In genomic region chr1:160261878-160262794, GRCh38 we compare ENCODE assay signal across 1 cellular context.
TF ChIP-seq lines count a peak whose summit lies in the region.

DCAF8 (minus strand) TSS chr1:160262549; CDS start chr1:160244008, 18,541 bp downstream.

TF ChIP-seq in HepG2, 621 proteins besides CTCF, POLR2A, EP300 and RAD21 (continued from another document and continues in another):
- TF ChIP-seq, protein P1, sequence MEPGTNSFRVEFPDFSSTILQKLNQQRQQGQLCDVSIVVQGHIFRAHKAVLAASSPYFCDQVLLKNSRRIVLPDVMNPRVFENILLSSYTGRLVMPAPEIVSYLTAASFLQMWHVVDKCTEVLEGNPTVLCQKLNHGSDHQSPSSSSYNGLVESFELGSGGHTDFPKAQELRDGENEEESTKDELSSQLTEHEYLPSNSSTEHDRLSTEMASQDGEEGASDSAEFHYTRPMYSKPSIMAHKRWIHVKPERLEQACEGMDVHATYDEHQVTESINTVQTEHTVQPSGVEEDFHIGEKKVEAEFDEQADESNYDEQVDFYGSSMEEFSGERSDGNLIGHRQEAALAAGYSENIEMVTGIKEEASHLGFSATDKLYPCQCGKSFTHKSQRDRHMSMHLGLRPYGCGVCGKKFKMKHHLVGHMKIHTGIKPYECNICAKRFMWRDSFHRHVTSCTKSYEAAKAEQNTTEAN (CRISPR knock-in tag; conservative IDR thresholded peaks at IDR 0.05) = no peak
- TF ChIP-seq SNAPC2 (CRISPR knock-in tag; IDR thresholded peaks at IDR 0.05) (peak; percentile 22; the same call in 1 of the 2 replicates), ZNF576 (CRISPR knock-in tag; IDR thresholded peaks at IDR 0.05) (no peak), SIN3A (IDR thresholded peaks at IDR 0.05; ENCODE audit: borderline replicate concordance, low read depth, low read length) (0 out of 2 replicates have a peak, but pooled peaks have one; percentile 42), NFKBIZ (CRISPR knock-in tag; IDR thresholded peaks at IDR 0.05) (no peak), RFXANK (CRISPR knock-in tag; IDR thresholded peaks at IDR 0.05) (0 out of 2 replicates have a peak, but pooled peaks have one; percentile 44), ZFP36L2 (CRISPR knock-in tag; IDR thresholded peaks at IDR 0.05) (no peak), ISL2 (CRISPR knock-in tag; IDR thresholded peaks at IDR 0.05) (peak; percentile 66), HINFP (CRISPR knock-in tag; IDR thresholded peaks at IDR 0.05; ENCODE audit: low read depth) (no peak), NR2C2 (CRISPR knock-in tag; IDR thresholded peaks at IDR 0.05; ENCODE audit: borderline replicate concordance) (peak; percentile 69), CCDC6 (CRISPR knock-in tag; IDR thresholded peaks at IDR 0.05) (peak; percentile 79; the same call in 1 of the 2 replicates), GLMP (CRISPR knock-in tag; IDR thresholded peaks at IDR 0.05; ENCODE audit: borderline replicate concordance) (no peak), CERS6 (CRISPR knock-in tag; IDR thresholded peaks at IDR 0.05) (no peak), ZNF790 (CRISPR knock-in tag; IDR thresholded peaks at IDR 0.05; ENCODE audit: borderline replicate concordance) (peak; percentile 89; the same call in 1 of the 2 replicates), FOXP4 (CRISPR knock-in tag; IDR thresholded peaks at IDR 0.05) (peak; percentile 49; the same call in 1 of the 2 replicates), DNMT1 (CRISPR knock-in tag; IDR thresholded peaks at IDR 0.05) (0 out of 2 replicates have a peak, but pooled peaks have one; percentile 64), ZNF841 (CRISPR knock-in tag; IDR thresholded peaks at IDR 0.05; ENCODE audit: borderline replicate concordance) (no peak), HMGA1 (CRISPR knock-in tag; conservative IDR thresholded peaks at IDR 0.05) (no peak), ARHGAP35 (CRISPR knock-in tag; IDR thresholded peaks at IDR 0.05; ENCODE audit: borderline replicate concordance) (no peak; the same call in 1 of the 2 replicates), MAFG (CRISPR knock-in tag; IDR thresholded peaks at IDR 0.05) (no peak), HMG20A (CRISPR knock-in tag; IDR thresholded peaks at IDR 0.05; ENCODE audit: borderline replicate concordance) (no peak), ZNF773 (CRISPR knock-in tag; IDR thresholded peaks at IDR 0.05; ENCODE audit: borderline replicate concordance) (no peak), FOXA3 (CRISPR knock-in tag; IDR thresholded peaks at IDR 0.05) (peak; percentile 63), ZNF598 (CRISPR knock-in tag; IDR thresholded peaks at IDR 0.05; ENCODE audit: borderline replicate concordance) (no peak; the same call in 1 of the 2 replicates), PHB2 (IDR thresholded peaks at IDR 0.05; ENCODE audit: partially characterized antibody) (no peak), ZNF335 (CRISPR knock-in tag; IDR thresholded peaks at IDR 0.05) (no peak), ZNF121 (CRISPR knock-in tag; IDR thresholded peaks at IDR 0.05) (peak; percentile 25; the same call in 1 of the 2 replicates), NR2F2 (IDR thresholded peaks at IDR 0.05; ENCODE audit: borderline replicate concordance, low read depth) (no peak; the same call in 1 of the 2 replicates), KDM4B (CRISPR knock-in tag; IDR thresholded peaks at IDR 0.05) (peak; percentile 90), MYC (CRISPR knock-in tag; IDR thresholded peaks at IDR 0.05; ENCODE audit: borderline replicate concordance) (peak; percentile 82; the same call in 1 of the 2 replicates), TFDP2 (CRISPR knock-in tag; IDR thresholded peaks at IDR 0.05) (peak; percentile 67), ATF7-NPFF (CRISPR knock-in tag; IDR thresholded peaks at IDR 0.05; ENCODE audit: low read depth) (peak; percentile 74), ZNF30 (CRISPR knock-in tag; IDR thresholded peaks at IDR 0.05) (peak; percentile 89), GPN1 (CRISPR knock-in tag; IDR thresholded peaks at IDR 0.05; ENCODE audit: borderline replicate concordance) (no peak; the same call in 1 of the 2 replicates), EED (CRISPR knock-in tag; IDR thresholded peaks at IDR 0.05) (peak; percentile 63; the same call in 1 of the 2 replicates), HNRNPUL1 (IDR thresholded peaks at IDR 0.05; ENCODE audit: low read depth, low read length) (no peak), BHLHE40 (IDR thresholded peaks at IDR 0.05; ENCODE audit: low read length) (no peak), ZNF446 (CRISPR knock-in tag; IDR thresholded peaks at IDR 0.05) (peak; percentile 97), SSRP1 (CRISPR knock-in tag; IDR thresholded peaks at IDR 0.05) (no peak), PRDM10 (CRISPR knock-in tag; IDR thresholded peaks at IDR 0.05; ENCODE audit: low read depth) (no peak), PRPF4 (IDR thresholded peaks at IDR 0.05; ENCODE audit: low read depth, low read length, poor library complexity, severe bottlenecking) (no peak), ZFP36L1 (CRISPR knock-in tag; IDR thresholded peaks at IDR 0.05) (no peak), ZNF143 (CRISPR knock-in tag; IDR thresholded peaks at IDR 0.05) (no peak; the same call in 1 of the 2 replicates), NR1H2 (CRISPR knock-in tag; IDR thresholded peaks at IDR 0.05; ENCODE audit: borderline replicate concordance, low read depth) (no peak), KDM2A (CRISPR knock-in tag; IDR thresholded peaks at IDR 0.05; ENCODE audit: borderline replicate concordance, low read depth) (peak; percentile 94; the same call in 1 of the 2 replicates), ZNF652 (CRISPR knock-in tag; IDR thresholded peaks at IDR 0.05; ENCODE audit: borderline replicate concordance, low read depth) (no peak), POLR2AphosphoS2 (IDR thresholded peaks at IDR 0.05; ENCODE audit: low read depth, low read length) (no peak), CREB1 (IDR thresholded peaks at IDR 0.05) (0 out of 2 replicates have a peak, but pooled peaks have one; percentile 20), CREB1 (CRISPR knock-in tag; IDR thresholded peaks at IDR 0.05) (peak; percentile 32; the same call in 1 of the 2 replicates), MEIS1 (CRISPR knock-in tag; IDR thresholded peaks at IDR 0.05; ENCODE audit: borderline replicate concordance) (no peak; the same call in 1 of the 2 replicates), HNRNPL (IDR thresholded peaks at IDR 0.05; ENCODE audit: low read depth, low read length) (0 out of 2 replicates have a peak, but pooled peaks have one; percentile 63), SIX4 (CRISPR knock-in tag; IDR thresholded peaks at IDR 0.05) (peak; percentile 64; the same call in 1 of the 2 replicates), POGZ (CRISPR knock-in tag; IDR thresholded peaks at IDR 0.05) (peak; percentile 85), ZBTB7B (CRISPR knock-in tag; IDR thresholded peaks at IDR 0.05) (no peak), ZNF546 (CRISPR knock-in tag; conservative IDR thresholded peaks at IDR 0.05) (peak; percentile 75; the same call in 1 of the 2 replicates)
- TF ChIP-seq, protein P2, sequence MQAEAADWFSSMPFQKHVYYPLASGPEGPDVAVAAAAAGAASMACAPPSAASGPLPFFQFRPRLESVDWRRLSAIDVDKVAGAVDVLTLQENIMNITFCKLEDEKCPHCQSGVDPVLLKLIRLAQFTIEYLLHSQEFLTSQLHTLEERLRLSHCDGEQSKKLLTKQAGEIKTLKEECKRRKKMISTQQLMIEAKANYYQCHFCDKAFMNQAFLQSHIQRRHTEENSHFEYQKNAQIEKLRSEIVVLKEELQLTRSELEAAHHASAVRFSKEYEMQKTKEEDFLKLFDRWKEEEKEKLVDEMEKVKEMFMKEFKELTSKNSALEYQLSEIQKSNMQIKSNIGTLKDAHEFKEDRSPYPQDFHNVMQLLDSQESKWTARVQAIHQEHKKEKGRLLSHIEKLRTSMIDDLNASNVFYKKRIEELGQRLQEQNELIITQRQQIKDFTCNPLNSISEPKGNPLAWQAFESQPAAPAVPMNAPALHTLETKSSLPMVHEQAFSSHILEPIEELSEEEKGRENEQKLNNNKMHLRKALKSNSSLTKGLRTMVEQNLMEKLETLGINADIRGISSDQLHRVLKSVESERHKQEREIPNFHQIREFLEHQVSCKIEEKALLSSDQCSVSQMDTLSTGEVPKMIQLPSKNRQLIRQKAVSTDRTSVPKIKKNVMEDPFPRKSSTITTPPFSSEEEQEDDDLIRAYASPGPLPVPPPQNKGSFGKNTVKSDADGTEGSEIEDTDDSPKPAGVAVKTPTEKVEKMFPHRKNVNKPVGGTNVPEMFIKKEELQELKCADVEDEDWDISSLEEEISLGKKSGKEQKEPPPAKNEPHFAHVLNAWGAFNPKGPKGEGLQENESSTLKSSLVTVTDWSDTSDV (CRISPR knock-in tag; IDR thresholded peaks at IDR 0.05) = no peak
